ENCODE assay signal across 9 cellular contexts in the genomic region with DNA sequence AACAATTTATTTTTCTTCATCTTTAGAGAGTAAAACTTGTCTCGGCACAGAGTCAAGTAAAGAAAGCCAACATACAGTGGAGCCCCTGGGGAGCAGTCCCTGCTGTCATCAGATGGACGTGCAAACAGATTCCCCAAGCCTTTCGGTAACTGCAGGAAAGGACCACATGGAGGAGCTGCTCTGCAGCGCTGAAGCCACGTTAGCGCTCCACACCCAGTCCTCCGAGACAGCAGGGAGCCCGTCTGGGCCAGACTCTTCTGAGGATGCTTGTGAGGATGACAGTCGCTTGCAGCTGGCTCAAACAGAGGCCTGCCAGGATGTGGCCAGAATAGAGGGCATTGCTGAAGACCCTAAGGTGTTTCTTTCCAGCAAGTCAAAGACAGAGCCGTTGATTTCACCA.
DNase-seq lines count a peak whose midpoint lies in the region; ATAC-seq and TF ChIP-seq lines count a peak whose summit lies in the region.
"Had no signal": no experiment of that assay in that cellular context is flagged by ENCODE, and none has a peak within 500 bp of the region (broad histone marks: within the 10 kb centered on the region; RNA-seq: fewer than 3 reads in every experiment).

No MANE protein-coding gene starts in this region.

- no peak for TF ChIP-seq POLR2A in erythroblast (IDR thresholded peaks at IDR 0.05; ENCODE audit: low read length)

- DNase-seq in AG08395 (ENCODE audit: low spot score) (peak; percentile 69), NCI-H2107 treated with DMSO at 0.1 percent for 48 hours (lab: John Stamatoyannopoulos, UW; ENCODE audit: unreplicated experiment) (peak; percentile 68), erythroblast (lab: John Stamatoyannopoulos, UW) (peak; percentile 19 to 29), mucosa of gallbladder (ENCODE audit: low spot score) (peak; percentile 46), OCI-M2 (lab: John Stamatoyannopoulos, UW; ENCODE audit: unreplicated experiment) (no peak)
- no peak for DNase-seq in effector CD8-positive, alpha-beta T cell (lab: John Stamatoyannopoulos, UW)
- DNase-seq: activated naive CD8-positive, alpha-beta T cell treated with anti-CD3 and anti-CD28 coated beads for 36 hours had no signal

- ATAC-seq in GM19035 (IDR thresholded peaks at IDR 0.05; ENCODE audit: unreplicated experiment) (no peak), GM19452 (IDR thresholded peaks at IDR 0.05; ENCODE audit: unreplicated experiment) (no peak)

Comparison
In these comparisons a context has a peak if more than half of its experiments do, and no peak if none do; other contexts are left out.
1. DNase-seq: peak in AG08395 (single experiment), NCI-H2107 treated with DMSO at 0.1 percent for 48 hours (single experiment), erythroblast (2 of 2) and mucosa of gallbladder (single experiment); none in OCI-M2 (single experiment) and effector CD8-positive, alpha-beta T cell (single experiment).